8 cellular contexts compared by ENCODE assay signal in genomic region chr10:102853944-102854694, GRCh38.
A peak's percentile ranks its signal among the peaks of the same experiment; 100 is the strongest.
DNase-seq lines count a peak whose midpoint lies in the region; ATAC-seq, FAIRE-seq and TF ChIP-seq lines count a peak whose summit lies in the region.

A gene with protein sequence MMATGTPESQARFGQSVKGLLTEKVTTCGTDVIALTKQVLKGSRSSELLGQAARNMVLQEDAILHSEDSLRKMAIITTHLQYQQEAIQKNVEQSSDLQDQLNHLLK (plus strand): TSS chr10:102854259. CDS start chr10:102854287, 28 bp downstream.

- H3F3A ChIP-seq in Loucy (ENCODE audit: low read depth): no peaks in the 10 kb centered on the region

- H3K27me3 ChIP-seq in Loucy (ENCODE audit: insufficient read depth, low read length, poor library complexity, severe bottlenecking): peaks cover under 1% of the 10 kb centered on the region

- TF ChIP-seq POLR2A in H54 (IDR thresholded peaks at IDR 0.05; ENCODE audit: low read depth, low read length) (peak; percentile 72), Raji (IDR thresholded peaks at IDR 0.05; ENCODE audit: insufficient read depth, low read depth, low read length) (peak; percentile 80)

- 0 out of 2 replicates have a peak, but pooled peaks cover 4% of the 10 kb centered on the region for H3K79me2 ChIP-seq in Loucy (ENCODE audit: insufficient read depth, low read length)

- DNase-seq in EL (peak; percentile 96), H54 (ENCODE audit: insufficient read length, low spot score) (peak; percentile 84), fibroblast of the conjunctiva (ENCODE audit: low read depth) (peak; percentile 96), nephron progenitor cell (peak; percentile 82)
- DNase-seq in activated effector memory CD4-positive, alpha-beta T cell treated with anti-CD3 and anti-CD28 coated beads, Interleukin-2, amount 50 U/mL, for 16 hours: peak; percentile 94
- peak; percentile 82 to 92 for DNase-seq in stimulated activated naive CD8-positive, alpha-beta T cell treated with anti-CD3 and anti-CD28 coated beads, Interleukin-15, amount 100 ng/mL, for 72 hours

- peak; percentile 85 for FAIRE-seq in H54 (lab: Jason Lieb, UNC)

- peak within 1 kb of the TSS; percentile 99 for H3K27ac Mint-ChIP-seq in nephron progenitor cell
- peak within 1 kb of the TSS; percentile 98 to 99 for H3K27ac Mint-ChIP-seq in stimulated activated naive CD8-positive, alpha-beta T cell treated with anti-CD3 and anti-CD28 coated beads, Interleukin-15, amount 100 ng/mL, for 72 hours

- no peaks in the 10 kb centered on the region for H3K9me3 ChIP-seq in Loucy (ENCODE audit: insufficient read depth, low read depth, low read length)

- peak within 1 kb of the TSS; percentile 87 for H3K9ac ChIP-seq in Loucy (ENCODE audit: low read depth, low read length, poor library complexity, severe bottlenecking)

- H3K4me1 Mint-ChIP-seq in nephron progenitor cell: peaks cover 15% of the 10 kb centered on the region
- peaks cover 26% of the 10 kb centered on the region for H3K4me1 Mint-ChIP-seq in stimulated activated naive CD8-positive, alpha-beta T cell treated with anti-CD3 and anti-CD28 coated beads, Interleukin-15, amount 100 ng/mL, for 72 hours

- no peaks in the 10 kb centered on the region for H3K36me3 ChIP-seq in Loucy (ENCODE audit: insufficient read depth, low read length)

- peak within 1 kb of the TSS; percentile 78 for H3K4me2 ChIP-seq in Loucy (ENCODE audit: low read depth, low read length, poor library complexity, severe bottlenecking)

- TF ChIP-seq CTCF in Loucy (conservative IDR thresholded peaks at IDR 0.05; ENCODE audit: low read length) (no peak), nephron progenitor cell (IDR thresholded peaks at IDR 0.05) (no peak)

- H3K9me3 Mint-ChIP-seq in nephron progenitor cell: no peaks in the 10 kb centered on the region
- H3K9me3 Mint-ChIP-seq in stimulated activated naive CD8-positive, alpha-beta T cell treated with anti-CD3 and anti-CD28 coated beads, Interleukin-15, amount 100 ng/mL, for 72 hours: no peaks in the 10 kb centered on the region

- no peaks in the 10 kb centered on the region for H3K9me2 ChIP-seq in Loucy (replicated peaks; ENCODE audit: low read depth, low read length)

- peak; percentile 100 for ATAC-seq in stimulated activated naive CD8-positive, alpha-beta T cell treated with anti-CD3 and anti-CD28 coated beads, Interleukin-15, amount 100 ng/mL, for 72 hours

- peak within 1 kb of the TSS; percentile 99 for H2AFZ ChIP-seq in Loucy (ENCODE audit: low read length)

- peak within 1 kb of the TSS; percentile 99 for H3K4me3 ChIP-seq in Loucy (ENCODE audit: low read length, poor library complexity, severe bottlenecking)

- H4K20me1 ChIP-seq in Loucy (ENCODE audit: insufficient read depth, low read length, poor library complexity, severe bottlenecking): no peaks in the 10 kb centered on the region

- H3K4me1 ChIP-seq in Loucy (ENCODE audit: insufficient read depth, low read length, poor library complexity, severe bottlenecking): peaks cover 7% of the 10 kb centered on the region

- peaks cover 7% of the 10 kb centered on the region for H3K27me3 Mint-ChIP-seq in nephron progenitor cell (ENCODE audit: low read depth, poor library complexity)
- no peaks in the 10 kb centered on the region for H3K27me3 Mint-ChIP-seq in stimulated activated naive CD8-positive, alpha-beta T cell treated with anti-CD3 and anti-CD28 coated beads, Interleukin-15, amount 100 ng/mL, for 72 hours

- no peaks in the 10 kb centered on the region for H3K36me3 Mint-ChIP-seq in nephron progenitor cell (ENCODE audit: low read depth)

- peak within 1 kb of the TSS; percentile 99 for H3K4me3 Mint-ChIP-seq in nephron progenitor cell
- H3K4me3 Mint-ChIP-seq in stimulated activated naive CD8-positive, alpha-beta T cell treated with anti-CD3 and anti-CD28 coated beads, Interleukin-15, amount 100 ng/mL, for 72 hours: peak within 1 kb of the TSS; percentile 94 to 98

Comparison
In these comparisons a context has a peak if more than half of its experiments do, and no peak if none do; other contexts are left out.
1. Peak in every context shown above with its lines: DNase-seq, ATAC-seq and H3K4me3 ChIP-seq.